Comparison of ENCODE assay signal across 29 cellular contexts in genomic region chr1:38277646-38278045, GRCh38.
"Had no signal": no experiment of that assay in that cellular context is flagged by ENCODE, and none has a peak within 500 bp of the region (broad histone marks: within the 10 kb centered on the region; RNA-seq: fewer than 3 reads in every experiment).

No MANE protein-coding gene starts in this region.

- H3K4me3 Mint-ChIP-seq: stimulated activated effector memory CD8-positive, alpha-beta T cell treated with anti-CD3 and anti-CD28 coated beads, Interleukin-12 subunit alpha, Interleukin-12 subunit beta, amount 100 ng/mL, for 72 hours; stimulated activated memory B cell treated with anti-CD40 and anti-IgM and Interleukin-4, amounts not matched to agents 10 μg/mL and 1 μg/mL and 100 μg/mL, for 72 hours; stimulated activated naive B cell treated with anti-CD40 and anti-IgM and Interleukin-4, amounts not matched to agents 10 μg/mL and 1 μg/mL and 100 μg/mL, for 72 hours; stimulated activated naive CD8-positive, alpha-beta T cell treated with anti-CD3 and anti-CD28 coated beads, Interleukin-15, amount 100 ng/mL, for 72 hours; stimulated activated naive CD8-positive, alpha-beta T cell treated with anti-CD3 and anti-CD28 coated beads, Interleukin-15, Interleukin-2, amounts not matched to agents 100 ng/mL and 50 ng/mL, for 24 hours; type B pancreatic cell had no signal

- H3K36me3 Mint-ChIP-seq: stimulated activated effector memory CD8-positive, alpha-beta T cell treated with anti-CD3 and anti-CD28 coated beads, Interleukin-12 subunit alpha, Interleukin-12 subunit beta, amount 100 ng/mL, for 72 hours; type B pancreatic cell had no signal

- FAIRE-seq: urothelium cell line had no signal

- H3K27ac Mint-ChIP-seq: stimulated activated effector memory CD8-positive, alpha-beta T cell treated with anti-CD3 and anti-CD28 coated beads, Interleukin-12 subunit alpha, Interleukin-12 subunit beta, amount 100 ng/mL, for 72 hours; stimulated activated memory B cell treated with anti-CD40 and anti-IgM and Interleukin-4, amounts not matched to agents 10 μg/mL and 1 μg/mL and 100 μg/mL, for 72 hours; stimulated activated naive B cell treated with anti-CD40 and anti-IgM and Interleukin-4, amounts not matched to agents 10 μg/mL and 1 μg/mL and 100 μg/mL, for 72 hours; stimulated activated naive CD8-positive, alpha-beta T cell treated with anti-CD3 and anti-CD28 coated beads, Interleukin-15, amount 100 ng/mL, for 72 hours; stimulated activated naive CD8-positive, alpha-beta T cell treated with anti-CD3 and anti-CD28 coated beads, Interleukin-15, Interleukin-2, amounts not matched to agents 100 ng/mL and 50 ng/mL, for 24 hours; type B pancreatic cell had no signal

- H3K4me1 Mint-ChIP-seq: stimulated activated effector memory CD8-positive, alpha-beta T cell treated with anti-CD3 and anti-CD28 coated beads, Interleukin-12 subunit alpha, Interleukin-12 subunit beta, amount 100 ng/mL, for 72 hours; stimulated activated memory B cell treated with anti-CD40 and anti-IgM and Interleukin-4, amounts not matched to agents 10 μg/mL and 1 μg/mL and 100 μg/mL, for 72 hours; stimulated activated naive B cell treated with anti-CD40 and anti-IgM and Interleukin-4, amounts not matched to agents 10 μg/mL and 1 μg/mL and 100 μg/mL, for 72 hours; stimulated activated naive CD8-positive, alpha-beta T cell treated with anti-CD3 and anti-CD28 coated beads, Interleukin-15, amount 100 ng/mL, for 72 hours had no signal

- H3K27me3 ChIP-seq: testis, thyroid gland, tibial nerve, upper lobe of left lung, upper lobe of right lung, uterus, vagina had no signal

- H3K4me1 ChIP-seq: stomach, suprapubic skin, testis, thyroid gland, tibial artery, transverse colon, upper lobe of left lung, upper lobe of right lung, uterus, vagina had no signal

- H3K36me3 ChIP-seq: stomach, suprapubic skin, thoracic aorta, thyroid gland, tibial artery, tibial nerve, transverse colon, upper lobe of left lung, upper lobe of right lung, uterus, vagina had no signal

- H3K27ac ChIP-seq: stomach, suprapubic skin, testis, thoracic aorta, thyroid gland, tibial artery, tibial nerve, transverse colon, upper lobe of left lung, upper lobe of right lung, uterus, vagina had no signal

- H3K4me3 ChIP-seq: stomach, suprapubic skin, testis, thoracic aorta, thyroid gland, tibial artery, tibial nerve, transverse colon, upper lobe of left lung, upper lobe of right lung, uterus, vagina had no signal

- DNase-seq: stimulated activated CD4-positive, alpha-beta T cell treated with anti-CD3 and anti-CD28 coated beads, Interleukin-2, amount 100 ng/mL, for 48 hours; stimulated activated CD4-positive, alpha-beta T cell treated with anti-CD3 and anti-CD28 coated beads, Interleukin-4, amount 100 ng/mL, for 1 hour; stimulated activated CD4-positive, alpha-beta T cell treated with anti-CD3 and anti-CD28 coated beads, Interleukin-4, amount 100 ng/mL, for 24 hours; stimulated activated CD4-positive, alpha-beta T cell treated with anti-CD3 and anti-CD28 coated beads, Interleukin-4, amount 100 ng/mL, for 4 hours; stimulated activated CD8-positive, alpha-beta memory T cell treated with anti-CD3 and anti-CD28 coated beads, Interleukin-4, amount 100 ng/mL, for 48 hours; stimulated activated naive B cell treated with anti-CD40 and anti-IgM and Interleukin-4, amounts not matched to agents 10 μg/mL and 1 μg/mL and 100 μg/mL, for 72 hours; stimulated activated naive CD4-positive, alpha-beta T cell; stimulated activated naive CD4-positive, alpha-beta T cell treated with Interleukin-2 at 50 U/mL for 16 hours; stimulated activated naive CD8-positive, alpha-beta T cell treated with anti-CD3 and anti-CD28 coated beads, Interleukin-15, amount 100 ng/mL, for 72 hours; stimulated activated naive CD8-positive, alpha-beta T cell treated with anti-CD3 and anti-CD28 coated beads, Interleukin-15, Interleukin-2, amounts not matched to agents 100 U/mL and 50 U/mL, for 24 hours; stomach; substantia nigra; testis; thyroid gland; tibial artery; transverse colon; trophoblast cell; upper lobe of left lung; upper lobe of right lung; uterus had no signal

- H3K9me3 ChIP-seq: testis, thyroid gland, upper lobe of right lung, vagina had no signal
